In genomic region chr15:44286814-44287555, GRCh38 we compare ENCODE assay signal across 8 cellular contexts. TPM values are rescaled to one million over a fixed set of nuclear protein-coding genes. Genes with fewer than 3 reads are reported as not detected.
DNase-seq lines count a peak whose midpoint lies in the region; ATAC-seq and TF ChIP-seq lines count a peak whose summit lies in the region.

No MANE protein-coding gene starts in this region.

- peak overlapping the region; percentile 88 for H3K4me3 Mint-ChIP-seq in activated CD4-positive, alpha-beta T cell treated with anti-CD3 and anti-CD28 coated beads, Interleukin-2, amount 10 ng/mL, durations not matched to agents 24 days and 14 days
- peak overlapping the region; percentile 90 for H3K4me3 Mint-ChIP-seq in activated B cell treated with CpG ODN at 0.5 μM for 24 hours

- H3K9me3 ChIP-seq in iPS-18c (ENCODE audit: control insufficient read depth, insufficient read depth, low read length) (no peaks in the 10 kb centered on the region), subcutaneous abdominal adipose tissue (ENCODE audit: control insufficient read depth in 5 of 5, low read length in 5 of 5) (no peaks in the 10 kb centered on the region)

- POLR2A ChIA-PET in activated B cell treated with CpG ODN at 0.5 μM for 24 hours (lab: Charles Lee) = interaction anchor here (0.6 to 2.8 kb wide), 11 partner anchors 10 to 251 kb away, joined by 3 to 32 read pairs (median 7); partner anchors contain the start of genes CTDSPL2, EIF3J and FRMD5

- peaks cover 36% of the 10 kb centered on the region for H3K4me1 Mint-ChIP-seq in activated CD4-positive, alpha-beta T cell treated with anti-CD3 and anti-CD28 coated beads, Interleukin-2, amount 10 ng/mL, durations not matched to agents 24 days and 14 days
- peaks cover 42% of the 10 kb centered on the region for H3K4me1 Mint-ChIP-seq in activated B cell treated with CpG ODN at 0.5 μM for 24 hours

- H3K27me3 Mint-ChIP-seq in activated CD4-positive, alpha-beta T cell treated with anti-CD3 and anti-CD28 coated beads, Interleukin-2, amount 10 ng/mL, durations not matched to agents 24 days and 14 days = peaks cover 9% of the 10 kb centered on the region
- H3K27me3 Mint-ChIP-seq in activated B cell treated with CpG ODN at 0.5 μM for 24 hours = peaks cover 3% of the 10 kb centered on the region

- H3K36me3 ChIP-seq in subcutaneous abdominal adipose tissue (ENCODE audit: control insufficient read depth in 5 of 5, insufficient read depth in 5 of 5, low read length in 5 of 5) = no peaks in the 10 kb centered on the region

- H3K27ac ChIP-seq in subcutaneous abdominal adipose tissue (ENCODE audit: low read depth, low read length) = peak overlapping the region; percentile 92

- peaks cover 4% of the 10 kb centered on the region for H3K36me3 Mint-ChIP-seq in activated CD4-positive, alpha-beta T cell treated with anti-CD3 and anti-CD28 coated beads, Interleukin-2, amount 10 ng/mL, durations not matched to agents 24 days and 14 days (ENCODE audit: low read depth)
- peaks cover 8% of the 10 kb centered on the region for H3K36me3 Mint-ChIP-seq in activated B cell treated with CpG ODN at 0.5 μM for 24 hours (ENCODE audit: low read depth)

- TF ChIP-seq CTCF in activated B cell treated with CpG ODN at 0.5 μM for 24 hours (IDR thresholded peaks at IDR 0.05) = no peak

- CTCF ChIA-PET in activated B cell treated with CpG ODN at 0.5 μM for 24 hours (lab: Charles Lee) = interaction anchor here (0.5 to 1.6 kb wide), 7 partner anchors 19 to 424 kb away, joined by 3 to 4 read pairs (median 3); partner anchors contain the start of gene PATL2

- peak overlapping the region in 3 of 5 donors; percentile 87 to 92 (median 92) for H3K9ac ChIP-seq in subcutaneous abdominal adipose tissue (ENCODE audit: low read length in 5 of 5)

- peaks cover 0 to 3% (median 0%) of the 10 kb centered on the region in 5 donors for H3K27me3 ChIP-seq in subcutaneous abdominal adipose tissue (ENCODE audit: control insufficient read depth in 5 of 5, insufficient read depth in 4 of 5, low read length in 5 of 5)

- peak overlapping the region; percentile 99 for H3K27ac Mint-ChIP-seq in activated CD4-positive, alpha-beta T cell treated with anti-CD3 and anti-CD28 coated beads, Interleukin-2, amount 10 ng/mL, durations not matched to agents 24 days and 14 days
- H3K27ac Mint-ChIP-seq in activated B cell treated with CpG ODN at 0.5 μM for 24 hours = peak overlapping the region; percentile 99

- peak; percentile 60 for DNase-seq in activated CD4-positive, alpha-beta T cell treated with anti-CD3 and anti-CD28 coated beads, Interleukin-2, amount 10 ng/mL, durations not matched to agents 24 days and 14 days
- no peak for DNase-seq in activated CD4-positive, alpha-beta T cell treated with anti-CD3 and anti-CD28 coated beads for 48 hours
- DNase-seq in activated B cell treated with CpG ODN at 0.5 μM for 24 hours = no peak
- no peak for DNase-seq in DMS79 (lab: John Stamatoyannopoulos, UW)
- DNase-seq in globus pallidus (ENCODE audit: low spot score) = no peak
- DNase-seq in NCI-H2029 treated with DMSO at 0.1 percent for 48 hours (lab: John Stamatoyannopoulos, UW) = no peak

- H3K9me3 Mint-ChIP-seq in activated CD4-positive, alpha-beta T cell treated with anti-CD3 and anti-CD28 coated beads, Interleukin-2, amount 10 ng/mL, durations not matched to agents 24 days and 14 days = no peaks in the 10 kb centered on the region
- no peaks in the 10 kb centered on the region for H3K9me3 Mint-ChIP-seq in activated B cell treated with CpG ODN at 0.5 μM for 24 hours

- H3K4me3 ChIP-seq in iPS-18c (ENCODE audit: insufficient read depth, low read depth, low read length) (0 out of 2 replicates have a peak overlapping the region, but pooled peaks have one; percentile 84), subcutaneous abdominal adipose tissue (ENCODE audit: low read depth in 1 of 5, low read length in 5 of 5) (peak overlapping the region; percentile 64 to 96 (median 94))

- ATAC-seq in activated B cell treated with CpG ODN at 0.5 μM for 24 hours (ENCODE audit: low read depth) = no peak

- peaks cover 5 to 30% (median 23%) of the 10 kb centered on the region in 5 donors for H3K4me1 ChIP-seq in subcutaneous abdominal adipose tissue (ENCODE audit: control insufficient read depth in 5 of 5, insufficient read depth in 5 of 5, low read length in 5 of 5)

- intact Hi-C loops in activated CD4-positive, alpha-beta T cell treated with anti-CD3 and anti-CD28 coated beads, Interleukin-2, amount 10 ng/mL, durations not matched to agents 24 days and 14 days (cut with micrococcal nuclease) = no loop called here
- intact Hi-C loops in activated B cell treated with CpG ODN at 0.5 μM for 24 hours (cut with micrococcal nuclease) = loop anchor here (5.0 kb wide), 1 partner anchor 35 kb away; no protein-coding TSS in a partner anchor

RNA-seq across cellular contexts. Expression of gene GOLM2, which starts 1.5 kb away (rescaled TPM):
- 50.6 and 55.8 TPM in 2 replicates for total RNA-seq in activated CD4-positive, alpha-beta T cell treated with anti-CD3 and anti-CD28 coated beads, Interleukin-2, amount 10 ng/mL, durations not matched to agents 24 days and 14 days
- total RNA-seq in activated B cell treated with CpG ODN at 0.5 μM for 24 hours = 46.9 and 55.0 TPM in 2 replicates
